ENCODE assay signal across 8 cellular contexts in the genomic region with DNA sequence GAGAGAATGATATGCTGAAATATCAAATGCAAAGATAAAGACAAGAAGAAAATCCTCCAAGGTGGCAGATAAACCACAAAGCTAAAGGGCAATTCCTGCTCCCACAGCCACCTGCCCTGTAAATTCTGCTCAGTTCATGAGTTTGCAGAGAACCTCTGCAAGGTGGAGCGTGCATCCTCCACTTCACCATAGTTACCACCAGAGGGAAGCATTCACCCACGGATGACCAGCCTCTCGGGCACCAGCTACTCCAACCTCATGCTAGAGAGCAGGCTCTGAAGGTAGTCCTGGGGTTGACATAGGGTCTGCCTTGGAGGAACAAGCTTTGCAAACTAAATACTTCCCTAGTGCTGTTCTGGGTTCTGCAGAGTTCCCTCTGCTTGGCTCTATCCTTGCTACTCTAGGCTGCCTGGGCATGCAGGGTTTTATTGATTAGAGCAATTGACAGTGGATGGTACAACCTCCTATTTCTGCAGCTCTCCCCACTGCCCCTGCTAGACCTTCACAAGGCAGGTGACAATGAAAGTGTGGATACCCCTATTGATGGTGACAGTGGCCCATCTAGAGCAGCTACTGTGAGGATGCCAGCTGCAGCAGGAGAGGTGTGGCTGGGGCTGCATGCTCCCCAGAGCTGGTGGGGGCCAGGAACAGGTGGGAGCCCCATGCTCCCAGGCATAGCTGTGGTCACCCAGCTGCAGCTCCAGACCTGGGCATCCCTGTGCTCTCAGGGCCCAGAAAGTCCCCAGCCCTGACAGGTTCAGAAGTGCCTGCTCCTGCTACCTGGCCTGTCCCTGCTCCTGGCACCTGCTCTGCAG. TPM values are rescaled to one million over a fixed set of nuclear protein-coding genes. Genes with fewer than 3 reads are reported as not detected.
DNase-seq lines count a peak whose midpoint lies in the region; ATAC-seq, FAIRE-seq and TF ChIP-seq lines count a peak whose summit lies in the region.

No MANE protein-coding gene starts in this region.

- H2AFZ ChIP-seq in HepG2 (ENCODE audit: low read length) = no peak overlapping the region

- no peaks in the 10 kb centered on the region for H3K27me3 ChIP-seq in colonic mucosa
- H3K27me3 ChIP-seq in HepG2 (ENCODE audit: control insufficient read depth in 1 of 2, insufficient read depth in 2 of 2, low read length in 2 of 2) = no peaks in the 10 kb centered on the region

- H3K4me1 ChIP-seq in colonic mucosa (no peaks in the 10 kb centered on the region), HepG2 (ENCODE audit: insufficient read depth, low read length) (no peaks in the 10 kb centered on the region)

- H3K27ac ChIP-seq in colonic mucosa = no peak overlapping the region
- H3K27ac ChIP-seq in HepG2 (ENCODE audit: extremely low read length, insufficient read depth, low read length) = no peak overlapping the region

- POLR2A ChIA-PET in HepG2 (lab: Yijun Ruan, JAX) = no interaction called here

- in situ Hi-C loops in G401 (cut with HindIII; ENCODE audit: low sequenced_read_pairs) = no loop called here
- in situ Hi-C loops in HepG2 (cut with HindIII; ENCODE audit: extremely low pct_ligation_motif_present, low pct_unique_long_range_greater_than_20kb) = loop anchor here (25.0 kb wide), 2 partner anchors 225 to 975 kb away; no protein-coding TSS in a partner anchor

- peak; percentile 95 for FAIRE-seq in HepG2 (lab: Jason Lieb, UNC)

- no peak for TF ChIP-seq POLR2A in HepG2 (IDR thresholded peaks at IDR 0.05; ENCODE audit: insufficient read depth in 1 of 2, low read depth in 2 of 2, low read length in 2 of 2)

- TF ChIP-seq RAD21 in HepG2 (CRISPR knock-in tag; IDR thresholded peaks at IDR 0.05) = peak; percentile 95

- intact Hi-C loops in colonic mucosa (cut with DNase I) = loop anchor here (5.0 kb wide), 1 partner anchor 980 kb away; no protein-coding TSS in a partner anchor
- intact Hi-C loops in HepG2 (cut with micrococcal nuclease; ENCODE audit: unreplicated experiment) = loop anchor here (1.0 to 5.0 kb wide), 4 partner anchors 59 to 845 kb away; no protein-coding TSS in a partner anchor

- WGBS in HepG2 (ENCODE audit: low lambda C conversion rate) = 0% methylated on average over 3 of the region's 3 CpGs

- ATAC-seq in HepG2 = peak; percentile 100
- ATAC-seq in HG03460 (IDR thresholded peaks at IDR 0.05; ENCODE audit: unreplicated experiment) = no peak

- BruUV-seq in HepG2 (replicated peaks; lab: Mats Ljungman, UMichigan) = no TSS peak

- peak; percentile 55 for TF ChIP-seq CTCF in colonic mucosa (IDR thresholded peaks at IDR 0.05)
- peak; percentile 95 for TF ChIP-seq CTCF in HepG2 (CRISPR knock-in tag; IDR thresholded peaks at IDR 0.05)

- DNase-seq in G401 (ENCODE audit: low spot score) = peak; percentile 77
- peak; percentile 23 for DNase-seq in GOT3 (lab: John Stamatoyannopoulos, UW)
- peak; percentile 67 for DNase-seq in NCI-H1105 treated with DMSO at 0.1 percent for 48 hours (lab: John Stamatoyannopoulos, UW)
- DNase-seq in activated CD4-positive, alpha-beta T cell treated with anti-CD3 and anti-CD28 coated beads for 24 hours (ENCODE audit: low read depth in 2 of 2) = peak; percentile 36 to 37
- peak; percentile 35 for DNase-seq in colonic mucosa
- peak; percentile 52 for DNase-seq in HepG2 (ENCODE audit: low spot score)
- DNase-seq in stimulated activated CD4-positive, alpha-beta T cell treated with anti-CD3 and anti-CD28 coated beads, TNF-alpha, amount 100 ng/mL, for 1 hour (ENCODE audit: low read depth in 3 of 3, low spot score in 1 of 3) = peak; percentile 20 to 48 (median 30)

- no peaks in the 10 kb centered on the region for H3K79me2 ChIP-seq in HepG2 (ENCODE audit: insufficient read depth, low read length)

- H3K9me3 ChIP-seq in colonic mucosa (no peaks in the 10 kb centered on the region), HepG2 (ENCODE audit: low read length) (no peaks in the 10 kb centered on the region)

- no peak overlapping the region for H3K4me2 ChIP-seq in HepG2 (ENCODE audit: low read depth, low read length)

- no peak overlapping the region for H3K9ac ChIP-seq in colonic mucosa (ENCODE audit: low read depth in 2 of 2, low read length in 2 of 2)
- H3K9ac ChIP-seq in HepG2 (ENCODE audit: insufficient read depth, low read depth, low read length) = no peak overlapping the region

- TF ChIP-seq EP300 in HepG2 (IDR thresholded peaks at IDR 0.05; ENCODE audit: low read depth in 2 of 2, low read length in 2 of 2) (no peak), HepG2 (CRISPR knock-in tag; IDR thresholded peaks at IDR 0.05; ENCODE audit: borderline replicate concordance) (no peak)

- H3K36me3 ChIP-seq in colonic mucosa (no peaks in the 10 kb centered on the region), HepG2 (replicated peaks in 1 of 2; ENCODE audit: control insufficient read depth in 1 of 2, insufficient read depth in 2 of 2, low read length in 2 of 2) (no peaks in the 10 kb centered on the region)

- no peak overlapping the region for H3K4me3 ChIP-seq in colonic mucosa
- H3K4me3 ChIP-seq in HepG2 (replicated peaks in 1 of 3; ENCODE audit: insufficient read depth in 1 of 3, low read depth in 2 of 3, low read length in 3 of 3) = no peak overlapping the region

- CTCF ChIA-PET in HepG2 (lab: Yijun Ruan, JAX; ENCODE audit: low intra/inter-chr PET ratio, low total read pairs) = interaction anchor here (0.9 to 3.1 kb wide), 4 partner anchors 59 to 981 kb away, joined by 5 to 46 read pairs (median 12); no protein-coding TSS in a partner anchor

- no peaks in the 10 kb centered on the region for H4K20me1 ChIP-seq in HepG2 (ENCODE audit: insufficient read depth, low read length)

TF ChIP-seq in HepG2, 621 proteins besides CTCF, POLR2A, EP300 and RAD21 (continues in another document):
- TF ChIP-seq TBX2 (CRISPR knock-in tag; IDR thresholded peaks at IDR 0.05; ENCODE audit: borderline replicate concordance) (no peak), ZNF703 (CRISPR knock-in tag; IDR thresholded peaks at IDR 0.05; ENCODE audit: borderline replicate concordance) (no peak), ZNF333 (CRISPR knock-in tag; IDR thresholded peaks at IDR 0.05; ENCODE audit: borderline replicate concordance) (no peak)

RNA-seq across cellular contexts. Expression of gene GGTLC1, which starts 51.1 kb away (rescaled TPM):
- total RNA-seq in G401 (2014; rRNA removed; shearing (Covaris generic)) = not detected in 2 replicates
- total RNA-seq in colonic mucosa = under 1 TPM in 1 of 2 donors, not detected in 1; 0.27 TPM
- total RNA-seq in HepG2 (2016; rRNA removed; fragmentation: Illumina TruSeq; extraction: Trizol) = not detected in 2 replicates
- total RNA-seq in HepG2 (2016; cell fraction: cytosol; rRNA removed; fragmentation: Illumina TruSeq; extraction: Trizol; ENCODE audit: low read depth) = not detected in 2 replicates
- not detected in 2 replicates for total RNA-seq in HepG2 (2016; cell fraction: insoluble cytoplasmic fraction; rRNA removed; fragmentation: Illumina TruSeq; extraction: Trizol)
- not detected in 2 replicates for total RNA-seq in HepG2 (2016; cell fraction: membrane; rRNA removed; fragmentation: Illumina TruSeq; extraction: Trizol)
- total RNA-seq in HepG2 (2016; cell fraction: nucleus; rRNA removed; fragmentation: Illumina TruSeq; extraction: Trizol) = not detected in 2 replicates
- polyA plus RNA-seq in HepG2 (2011; rRNA removed) = not detected in 2 replicates
- not detected in 2 replicates for polyA plus RNA-seq in HepG2 (2011; cell fraction: cytosol; rRNA removed)
- not detected in 2 replicates for polyA plus RNA-seq in HepG2 (2011; cell fraction: nucleus; rRNA removed)
- not detected in 2 replicates for polyA plus RNA-seq in HepG2 (2012)
- polyA plus RNA-seq in HepG2 (2016; cell fraction: cytosol; fragmentation: Illumina TruSeq; extraction: Trizol; ENCODE audit: low read depth) = not detected in 2 replicates
- not detected in 2 replicates for polyA plus RNA-seq in HepG2 (2016; cell fraction: insoluble cytoplasmic fraction; fragmentation: Illumina TruSeq; extraction: Trizol; ENCODE audit: low read depth)
- not detected in 2 replicates for polyA plus RNA-seq in HepG2 (2016; cell fraction: membrane; fragmentation: Illumina TruSeq; extraction: Trizol; ENCODE audit: low read depth)
- not detected in 2 replicates for polyA plus RNA-seq in HepG2 (2016; cell fraction: nucleus; fragmentation: Illumina TruSeq; extraction: Trizol; ENCODE audit: insufficient read depth, low read depth)
- polyA minus RNA-seq in HepG2 (2011; rRNA and poly(A)+ RNA removed; ENCODE audit: low replicate concordance) = not detected in 2 replicates
- not detected in 2 replicates for polyA minus RNA-seq in HepG2 (2011; cell fraction: cytosol; rRNA and poly(A)+ RNA removed)
- not detected in 2 replicates for polyA minus RNA-seq in HepG2 (2011; cell fraction: nucleus; rRNA and poly(A)+ RNA removed)

RNA-seq across cellular contexts. Expression of gene CST5, which starts 58.0 kb away (rescaled TPM):
- total RNA-seq in G401 (2014; rRNA removed; shearing (Covaris generic)) = not detected in 2 replicates
- total RNA-seq in colonic mucosa (not detected), HepG2 (2016; rRNA removed; fragmentation: Illumina TruSeq; extraction: Trizol) (not detected in 2 replicates)
- not detected in 2 replicates for total RNA-seq in HepG2 (2016; cell fraction: cytosol; rRNA removed; fragmentation: Illumina TruSeq; extraction: Trizol; ENCODE audit: low read depth)
- 0.27 TPM in 1 of 2 replicates, not detected in the other for total RNA-seq in HepG2 (2016; cell fraction: insoluble cytoplasmic fraction; rRNA removed; fragmentation: Illumina TruSeq; extraction: Trizol)
- not detected in 2 replicates for total RNA-seq in HepG2 (2016; cell fraction: membrane; rRNA removed; fragmentation: Illumina TruSeq; extraction: Trizol)
- not detected in 2 replicates for total RNA-seq in HepG2 (2016; cell fraction: nucleus; rRNA removed; fragmentation: Illumina TruSeq; extraction: Trizol)
- 0.16 TPM in 1 of 2 replicates, not detected in the other for polyA plus RNA-seq in HepG2 (2011; rRNA removed)
- polyA plus RNA-seq in HepG2 (2011; cell fraction: cytosol; rRNA removed) = 0.09 TPM in 1 of 2 replicates, not detected in the other
- polyA plus RNA-seq in HepG2 (2011; cell fraction: nucleus; rRNA removed) = 0.35 TPM in 1 of 2 replicates, not detected in the other
- polyA plus RNA-seq in HepG2 (2012) = 0.20 TPM in 1 of 2 replicates, not detected in the other
- polyA plus RNA-seq in HepG2 (2016; cell fraction: cytosol; fragmentation: Illumina TruSeq; extraction: Trizol; ENCODE audit: low read depth) = not detected in 2 replicates
- not detected in 2 replicates for polyA plus RNA-seq in HepG2 (2016; cell fraction: insoluble cytoplasmic fraction; fragmentation: Illumina TruSeq; extraction: Trizol; ENCODE audit: low read depth)
- not detected in 2 replicates for polyA plus RNA-seq in HepG2 (2016; cell fraction: membrane; fragmentation: Illumina TruSeq; extraction: Trizol; ENCODE audit: low read depth)
- not detected in 2 replicates for polyA plus RNA-seq in HepG2 (2016; cell fraction: nucleus; fragmentation: Illumina TruSeq; extraction: Trizol; ENCODE audit: insufficient read depth, low read depth)
- not detected in 2 replicates for polyA minus RNA-seq in HepG2 (2011; rRNA and poly(A)+ RNA removed; ENCODE audit: low replicate concordance)
- polyA minus RNA-seq in HepG2 (2011; cell fraction: cytosol; rRNA and poly(A)+ RNA removed) = not detected in 2 replicates
- polyA minus RNA-seq in HepG2 (2011; cell fraction: nucleus; rRNA and poly(A)+ RNA removed) = not detected in 2 replicates

Comparison
In these comparisons a context has a peak if more than half of its experiments do, and no peak if none do; other contexts are left out.
1. DNase-seq: peak in every context shown above with its lines; median percentile 77 in G401; 67 in NCI-H1105 treated with DMSO at 0.1 percent for 48 hours; 52 in HepG2; 36 in activated CD4-positive, alpha-beta T cell treated with anti-CD3 and anti-CD28 coated beads for 24 hours; 35 in colonic mucosa; 30 in stimulated activated CD4-positive, alpha-beta T cell treated with anti-CD3 and anti-CD28 coated beads, TNF-alpha, amount 100 ng/mL, for 1 hour; 23 in GOT3.